In the genomic region with DNA sequence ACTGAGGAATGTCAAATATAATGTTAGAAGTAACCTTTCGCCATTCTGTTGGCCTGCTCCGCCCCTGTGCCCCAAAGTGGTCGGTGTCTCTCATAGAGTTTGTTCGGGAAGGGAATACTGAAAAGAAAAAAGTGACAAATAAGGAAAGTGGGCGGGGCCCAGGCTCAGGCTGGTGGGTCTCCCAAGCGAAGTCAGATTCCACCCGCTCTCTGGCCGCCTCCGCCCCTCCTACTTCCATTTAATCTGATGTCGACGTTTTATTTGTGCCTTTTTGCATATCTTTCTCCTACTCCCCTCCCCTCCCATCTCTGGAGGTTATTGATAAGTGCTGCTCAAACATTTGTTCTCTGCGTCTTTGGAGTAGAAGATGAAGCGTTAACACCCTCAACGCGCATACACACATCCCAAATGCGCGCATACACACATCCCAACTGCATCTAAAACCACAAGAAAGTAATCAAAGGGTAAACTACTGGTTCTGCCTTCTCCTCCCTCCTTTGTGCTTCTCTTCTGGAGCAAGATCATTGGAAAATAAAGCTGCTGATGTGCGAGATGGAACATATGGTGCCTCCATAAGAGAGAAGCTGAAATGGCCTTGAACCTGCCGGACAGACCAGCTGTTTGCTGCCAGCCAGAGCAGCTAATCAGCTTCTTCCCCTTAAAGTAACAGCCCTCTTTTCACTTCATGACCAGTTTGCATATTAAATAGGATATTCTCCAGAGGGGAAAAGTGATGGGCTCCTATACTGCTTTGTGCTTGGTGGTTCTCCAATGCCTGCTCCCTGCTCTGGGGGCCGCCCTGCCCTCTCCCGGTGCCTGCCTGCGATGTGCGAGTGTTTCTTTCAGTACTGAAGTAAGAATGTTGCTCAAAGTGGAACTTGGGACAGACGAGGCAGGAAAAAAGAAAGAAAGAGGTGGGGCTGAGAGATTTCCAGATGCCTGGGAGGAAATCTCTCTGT, we compare ENCODE assay signal across 8 cellular contexts. TPM values are rescaled to one million over a fixed set of nuclear protein-coding genes. Genes with fewer than 3 reads are reported as not detected.
A peak's percentile ranks its signal among the peaks of the same experiment; 100 is the strongest.
DNase-seq lines count a peak whose midpoint lies in the region; ATAC-seq and TF ChIP-seq lines count a peak whose summit lies in the region.

No MANE protein-coding gene starts in this region.

- H2AFZ ChIP-seq in Karpas-422 (ENCODE audit: low read length) (no peak overlapping the region), hepatocyte (peak overlapping the region; percentile 70)

- H3K4me3 ChIP-seq in BLaER1 treated with 17β-estradiol and CSF1 and Interleukin-3, amounts not matched to agents 10 nM and 100 nM = peak overlapping the region; percentile 58 to 72 (median 63)
- H3K4me3 ChIP-seq in Karpas-422 (ENCODE audit: low read length) (peak overlapping the region; percentile 80), hepatocyte (peak overlapping the region; percentile 31), prostate gland (peak overlapping the region; percentile 41 to 45)

- H3K27ac ChIP-seq in BLaER1 treated with 17β-estradiol and CSF1 and Interleukin-3, amounts not matched to agents 10 nM and 100 nM = peak overlapping the region in 2 of 11 experiments; percentile 23 to 63; a peak in 4 of 22 replicates
- peak overlapping the region; percentile 71 for H3K27ac ChIP-seq in Karpas-422 (ENCODE audit: low read length)
- H3K27ac ChIP-seq in hepatocyte = peak overlapping the region; percentile 89
- H3K27ac ChIP-seq in prostate gland = peak overlapping the region; percentile 75 to 79

- H3K9me3 ChIP-seq in BLaER1 treated with 17β-estradiol and CSF1 and Interleukin-3, amounts not matched to agents 10 nM and 100 nM (replicated peaks in 1 of 11) = peaks cover 31 to 49% (median 40%) of the 10 kb centered on the region in 11 experiments
- H3K9me3 ChIP-seq in Karpas-422 (ENCODE audit: low read length) (no peaks in the 10 kb centered on the region; the same call in 1 of the 2 replicates), hepatocyte (ENCODE audit: low read depth) (no peaks in the 10 kb centered on the region), prostate gland (no peaks in the 10 kb centered on the region)

- ATAC-seq in HG03097 (IDR thresholded peaks at IDR 0.05; ENCODE audit: low FRiP score, unreplicated experiment) = no peak

- peaks cover 0 to 40% (median 26%) of the 10 kb centered on the region in 10 experiments; a peak in 16 of 20 replicates for H3K4me1 ChIP-seq in BLaER1 treated with 17β-estradiol and CSF1 and Interleukin-3, amounts not matched to agents 10 nM and 100 nM
- peaks cover 51% of the 10 kb centered on the region for H3K4me1 ChIP-seq in Karpas-422 (ENCODE audit: low read length)
- H3K4me1 ChIP-seq in hepatocyte (ENCODE audit: insufficient read depth) = peaks cover 11% of the 10 kb centered on the region
- H3K4me1 ChIP-seq in prostate gland (replicated peaks) = no peaks in the 10 kb centered on the region

- DNase-seq in Karpas-422 (no peak), amniotic epithelial cell (ENCODE audit: low read depth) (peak; percentile 39), hepatocyte (ENCODE audit: low spot score) (peak; percentile 70), prostate gland (ENCODE audit: low spot score) (no peak), activated gamma-delta T cell (lab: John Stamatoyannopoulos, UW) (no peak), NCI-H2107 treated with DMSO at 0.1 percent for 48 hours (lab: John Stamatoyannopoulos, UW; ENCODE audit: unreplicated experiment) (no peak)

- 44% methylated on average over 24 of the region's 24 CpGs for WGBS in hepatocyte (ENCODE audit: low lambda C conversion rate, missing lambda C conversion rate)
- WGBS in prostate gland = 1% methylated on average over 23 of the region's 24 CpGs

- peaks cover 0 to 21% (median 6%) of the 10 kb centered on the region in 11 experiments; a peak in 8 of 22 replicates for H4K20me1 ChIP-seq in BLaER1 treated with 17β-estradiol and CSF1 and Interleukin-3, amounts not matched to agents 10 nM and 100 nM
- peaks cover 4% of the 10 kb centered on the region; the same call in 1 of the 2 replicates for H4K20me1 ChIP-seq in Karpas-422 (ENCODE audit: insufficient read depth, low read depth, low read length)
- no peaks in the 10 kb centered on the region for H4K20me1 ChIP-seq in hepatocyte (ENCODE audit: insufficient read depth, poor library complexity, severe bottlenecking)

- TF ChIP-seq POLR2A in prostate gland (IDR thresholded peaks at IDR 0.05) = no peak

- TF ChIP-seq CTCF in hepatocyte (IDR thresholded peaks at IDR 0.05; ENCODE audit: poor library complexity) = peak; percentile 17
- peak in 1 of 4 experiments; percentile 11 for TF ChIP-seq CTCF in prostate gland (IDR thresholded peaks at IDR 0.05)

- H3K79me2 ChIP-seq in Karpas-422 (ENCODE audit: low read length) (peaks cover 68% of the 10 kb centered on the region), hepatocyte (no peaks in the 10 kb centered on the region)

- peaks cover 37 to 61% (median 57%) of the 10 kb centered on the region in 11 experiments for H3K27me3 ChIP-seq in BLaER1 treated with 17β-estradiol and CSF1 and Interleukin-3, amounts not matched to agents 10 nM and 100 nM
- H3K27me3 ChIP-seq in Karpas-422 (ENCODE audit: low read length) (no peaks in the 10 kb centered on the region), hepatocyte (peaks cover 7% of the 10 kb centered on the region), prostate gland (replicated peaks; ENCODE audit: insufficient read depth) (no peaks in the 10 kb centered on the region)

- peak overlapping the region; percentile 69 to 94 (median 91) for H3K4me2 ChIP-seq in BLaER1 treated with 17β-estradiol and CSF1 and Interleukin-3, amounts not matched to agents 10 nM and 100 nM
- H3K4me2 ChIP-seq in Karpas-422 (ENCODE audit: low read depth, low read length, poor library complexity, severe bottlenecking) (peak overlapping the region; percentile 65), hepatocyte (peak overlapping the region; percentile 80)

- H3K36me3 ChIP-seq in BLaER1 treated with 17β-estradiol and CSF1 and Interleukin-3, amounts not matched to agents 10 nM and 100 nM = no peaks in the 10 kb centered on the region
- H3K36me3 ChIP-seq in Karpas-422 (ENCODE audit: insufficient read depth, low read length) (peaks cover 17% of the 10 kb centered on the region), hepatocyte (replicated peaks; ENCODE audit: insufficient read depth, low read depth) (no peaks in the 10 kb centered on the region), prostate gland (no peaks in the 10 kb centered on the region)

- H3K9ac ChIP-seq in BLaER1 treated with 17β-estradiol and CSF1 and Interleukin-3, amounts not matched to agents 10 nM and 100 nM = peak overlapping the region in 10 of 11 experiments; percentile 50 to 71 (median 62); a peak in 15 of 22 replicates
- peak overlapping the region; percentile 96 for H3K9ac ChIP-seq in Karpas-422 (ENCODE audit: low read length)

- H3K9me2 ChIP-seq in Karpas-422 (replicated peaks; ENCODE audit: insufficient read depth, low read length) (no peaks in the 10 kb centered on the region), hepatocyte (replicated peaks; ENCODE audit: insufficient read depth) (no peaks in the 10 kb centered on the region)

- intact Hi-C loops in prostate gland (cut with DNase I) = loop anchor here (5.0 to 10.0 kb wide), 2 partner anchors 141 to 309 kb away; no protein-coding TSS in a partner anchor

RNA-seq across cellular contexts. Expression of a gene that starts 3.1 kb away (rescaled TPM):
- 22.9 and 37.8 TPM in 2 replicates for total RNA-seq in Karpas-422 (2014; rRNA removed; shearing (Covaris generic); ENCODE audit: low replicate concordance)
- 2.1 and 2.2 TPM in 2 replicates for total RNA-seq in hepatocyte
- 2.4 and 4.0 TPM in 2 replicates for polyA plus RNA-seq in hepatocyte
- total RNA-seq in prostate gland = 10 to 100 TPM in 1 of 2 donors, 1 to 10 TPM in 1; 2.2 to 51.7 TPM

Comparison
In these comparisons a context has a peak if more than half of its experiments do, and no peak if none do; other contexts are left out.
1. DNase-seq: peak in amniotic epithelial cell (single experiment) and hepatocyte (single experiment); none in Karpas-422 (single experiment), prostate gland (single experiment), activated gamma-delta T cell (single experiment) and NCI-H2107 treated with DMSO at 0.1 percent for 48 hours (single experiment).
2. Peak in every context shown above with its lines, with median percentiles within 50 percentile points of each other: H3K4me2 ChIP-seq and H3K4me3 ChIP-seq.